Comparison of ENCODE assay signal across 9 cellular contexts in genomic region chr1:42937141-42937696, GRCh38. TPM values are rescaled to one million over a fixed set of nuclear protein-coding genes. Genes with fewer than 3 reads are reported as not detected.
A peak's percentile ranks its signal among the peaks of the same experiment; 100 is the strongest.
DNase-seq lines count a peak whose midpoint lies in the region; ATAC-seq and TF ChIP-seq lines count a peak whose summit lies in the region.
"Had no signal": no experiment of that assay in that cellular context is flagged by ENCODE, and none has a peak within 500 bp of the region (broad histone marks: within the 10 kb centered on the region; RNA-seq: fewer than 3 reads in every experiment).

No MANE protein-coding gene starts in this region.

- no peak overlapping the region for H3K9ac ChIP-seq in parathyroid adenoma

- H3K9me3 Mint-ChIP-seq in dendritic cell treated with granulocyte-macrophage colony-stimulating factor and Interleukin-4, amounts not matched to agents 40 ng/mL and 50 ng/mL, for 4 days = no peaks in the 10 kb centered on the region

- WGBS in heart right ventricle, 2 donors = 90 to 92% methylated on average over 6 of the region's 6 CpGs

- no peaks in the 10 kb centered on the region for H3K9me2 ChIP-seq in DOHH2 (replicated peaks; ENCODE audit: control insufficient read depth, low read length)

- H3K79me2 ChIP-seq in DOHH2 (ENCODE audit: control insufficient read depth, low read length) (peaks cover 98% of the 10 kb centered on the region), parathyroid adenoma (peaks cover 33% of the 10 kb centered on the region)

- DNase-seq in NCI-H510A (lab: John Stamatoyannopoulos, UW) (peak; percentile 46), heart right ventricle (no peak), NCI-H2227 (lab: John Stamatoyannopoulos, UW; ENCODE audit: unreplicated experiment) (no peak)
- DNase-seq: SHP77 had no signal

- H4K20me1 ChIP-seq in DOHH2 (ENCODE audit: control insufficient read depth, insufficient read depth, low read depth, low read length) = peaks cover 43% of the 10 kb centered on the region

- H3K36me3 ChIP-seq in DOHH2 (ENCODE audit: control insufficient read depth, low read length) (peaks cover 96% of the 10 kb centered on the region), parathyroid adenoma (ENCODE audit: control insufficient read depth, insufficient read depth, low read length) (no peaks in the 10 kb centered on the region), heart right ventricle (peaks cover 0 to 20% (median 0%) of the 10 kb centered on the region in 9 donors)

- H3K36me3 Mint-ChIP-seq in dendritic cell treated with granulocyte-macrophage colony-stimulating factor and Interleukin-4, amounts not matched to agents 40 ng/mL and 50 ng/mL, for 4 days (ENCODE audit: low read depth) = peaks cover 57% of the 10 kb centered on the region

- H3K4me3 Mint-ChIP-seq in dendritic cell treated with granulocyte-macrophage colony-stimulating factor and Interleukin-4, amounts not matched to agents 40 ng/mL and 50 ng/mL, for 4 days = no peak overlapping the region

- H3F3A ChIP-seq in DOHH2 (ENCODE audit: control insufficient read depth, insufficient read depth) = peaks cover 16% of the 10 kb centered on the region

- H3K4me2 ChIP-seq in DOHH2 (ENCODE audit: low read length) (peak overlapping the region; percentile 63), parathyroid adenoma (ENCODE audit: low read length) (no peak overlapping the region)

- no peak for TF ChIP-seq CTCF in DOHH2 (IDR thresholded peaks at IDR 0.05; ENCODE audit: low read depth, low read length, poor library complexity, severe bottlenecking)
- TF ChIP-seq CTCF in parathyroid adenoma (IDR thresholded peaks at IDR 0.05) = no peak
- no peak for TF ChIP-seq CTCF in heart right ventricle (IDR thresholded peaks at IDR 0.05)

- H3K27ac ChIP-seq in DOHH2 (ENCODE audit: low read depth, low read length) (0 out of 2 replicates have a peak overlapping the region, but pooled peaks have one; percentile 46), parathyroid adenoma (peak overlapping the region; percentile 15), heart right ventricle (peak overlapping the region in 2 of 10 donors; percentile 19 to 87)

- ATAC-seq in HG02970 (IDR thresholded peaks at IDR 0.05; ENCODE audit: low FRiP score, unreplicated experiment) = no peak
- ATAC-seq in GM19397 (IDR thresholded peaks at IDR 0.05; ENCODE audit: unreplicated experiment) = no peak
- ATAC-seq in heart right ventricle = no peak

- no peaks in the 10 kb centered on the region for H3K9me3 ChIP-seq in DOHH2 (ENCODE audit: control insufficient read depth, insufficient read depth, low read length)
- H3K9me3 ChIP-seq in parathyroid adenoma (ENCODE audit: control insufficient read depth, low read length) = no peaks in the 10 kb centered on the region
- no peaks in the 10 kb centered on the region for H3K9me3 ChIP-seq in heart right ventricle

- peaks cover 1% of the 10 kb centered on the region for H3K27me3 Mint-ChIP-seq in dendritic cell treated with granulocyte-macrophage colony-stimulating factor and Interleukin-4, amounts not matched to agents 40 ng/mL and 50 ng/mL, for 4 days

- H2AFZ ChIP-seq in parathyroid adenoma = no peak overlapping the region

- H3K4me3 ChIP-seq in DOHH2 (ENCODE audit: low read length) (no peak overlapping the region; the same call in none of the 2 replicates), parathyroid adenoma (ENCODE audit: low read depth, low read length) (no peak overlapping the region), heart right ventricle (no peak overlapping the region)

- H3K4me1 ChIP-seq in DOHH2 (ENCODE audit: control insufficient read depth, low read length) = peaks cover 73% of the 10 kb centered on the region
- H3K4me1 ChIP-seq in parathyroid adenoma = peaks cover 19% of the 10 kb centered on the region
- H3K4me1 ChIP-seq in heart right ventricle = peaks cover 14 to 92% (median 58%) of the 10 kb centered on the region in 9 donors

- H3K4me1 Mint-ChIP-seq in dendritic cell treated with granulocyte-macrophage colony-stimulating factor and Interleukin-4, amounts not matched to agents 40 ng/mL and 50 ng/mL, for 4 days (ENCODE audit: low read depth) = peaks cover 93% of the 10 kb centered on the region

- H3K27me3 ChIP-seq in DOHH2 (ENCODE audit: control insufficient read depth, low read length) (no peaks in the 10 kb centered on the region), parathyroid adenoma (ENCODE audit: control insufficient read depth, insufficient read depth, low read length) (no peaks in the 10 kb centered on the region), heart right ventricle (no peaks in the 10 kb centered on the region)

- intact Hi-C loops in dendritic cell treated with granulocyte-macrophage colony-stimulating factor and Interleukin-4, amounts not matched to agents 40 ng/mL and 50 ng/mL, for 4 days (cut with micrococcal nuclease) = no loop called here
- intact Hi-C loops in heart right ventricle (cut with DNase I) = no loop called here

- peak overlapping the region; percentile 75 for H3K27ac Mint-ChIP-seq in dendritic cell treated with granulocyte-macrophage colony-stimulating factor and Interleukin-4, amounts not matched to agents 40 ng/mL and 50 ng/mL, for 4 days

RNA-seq across cellular contexts. Expression of gene SLC2A1, which starts 21.4 kb away (rescaled TPM):
- 10 to 100 TPM in 9 of 10 donors, 1 to 10 TPM in 1; 8.2 to 63.7 (median 28.9) TPM for total RNA-seq in heart right ventricle
- polyA plus RNA-seq in heart right ventricle = 10 to 100 TPM in 1 of 2 donors, 1 to 10 TPM in 1; 6.7 to 98.7 TPM
